1 cellular context compared by ENCODE assay signal in the genomic region with DNA sequence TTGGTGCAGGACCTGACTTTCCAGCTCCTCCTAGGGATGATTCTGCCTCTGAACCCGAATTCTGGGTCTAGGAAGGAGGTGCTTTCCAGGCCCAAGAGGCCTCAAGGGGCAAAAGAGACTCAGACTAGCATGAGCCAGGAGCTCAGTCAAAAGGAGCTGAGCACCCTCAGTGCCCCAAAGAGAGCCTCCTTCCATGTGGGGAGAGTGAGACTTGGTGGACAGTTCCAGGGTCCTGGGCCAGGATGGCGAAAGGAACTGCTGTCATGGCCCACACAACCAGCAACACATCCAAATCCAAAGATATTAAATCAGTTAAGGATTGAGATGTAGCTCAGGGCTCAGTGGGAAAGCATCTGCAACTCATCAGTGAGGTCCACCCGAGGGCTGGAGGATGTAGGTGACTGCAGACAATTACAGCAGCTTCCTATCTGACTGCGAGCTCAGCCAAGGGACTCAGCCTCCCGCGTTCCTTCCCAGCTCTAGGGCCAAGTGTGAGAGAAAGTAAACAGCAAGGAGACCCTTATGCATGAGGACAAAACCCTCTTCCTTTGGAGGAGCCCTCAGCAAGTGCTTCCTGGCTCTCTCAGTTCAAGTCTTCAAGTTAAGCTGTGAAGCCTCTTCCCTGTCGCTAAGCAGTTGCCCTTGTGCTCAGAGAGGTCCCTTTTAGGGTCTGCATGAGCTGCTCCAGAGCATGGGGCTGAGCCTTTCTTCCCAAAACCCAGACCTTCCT.
TF ChIP-seq lines count a peak whose summit lies in the region.

No MANE protein-coding gene starts in this region.

TF ChIP-seq in SK-N-SH treated with all-trans-retinoic acid at 6 μM for 48 hours, 23 proteins besides CTCF, POLR2A, EP300 and RAD21 (continued from another document):
- TF ChIP-seq, protein P1, sequence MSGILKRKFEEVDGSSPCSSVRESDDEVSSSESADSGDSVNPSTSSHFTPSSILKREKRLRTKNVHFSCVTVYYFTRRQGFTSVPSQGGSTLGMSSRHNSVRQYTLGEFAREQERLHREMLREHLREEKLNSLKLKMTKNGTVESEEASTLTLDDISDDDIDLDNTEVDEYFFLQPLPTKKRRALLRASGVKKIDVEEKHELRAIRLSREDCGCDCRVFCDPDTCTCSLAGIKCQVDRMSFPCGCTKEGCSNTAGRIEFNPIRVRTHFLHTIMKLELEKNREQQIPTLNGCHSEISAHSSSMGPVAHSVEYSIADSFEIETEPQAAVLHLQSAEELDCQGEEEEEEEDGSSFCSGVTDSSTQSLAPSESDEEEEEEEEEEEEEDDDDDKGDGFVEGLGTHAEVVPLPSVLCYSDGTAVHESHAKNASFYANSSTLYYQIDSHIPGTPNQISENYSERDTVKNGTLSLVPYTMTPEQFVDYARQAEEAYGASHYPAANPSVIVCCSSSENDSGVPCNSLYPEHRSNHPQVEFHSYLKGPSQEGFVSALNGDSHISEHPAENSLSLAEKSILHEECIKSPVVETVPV (CRISPR knock-in tag; IDR thresholded peaks at IDR 0.05): no peak
- no peak for TF ChIP-seq PPARA (CRISPR knock-in tag; IDR thresholded peaks at IDR 0.05; ENCODE audit: borderline replicate concordance)
